ENCODE assay signal across 19 cellular contexts in the genomic region with DNA sequence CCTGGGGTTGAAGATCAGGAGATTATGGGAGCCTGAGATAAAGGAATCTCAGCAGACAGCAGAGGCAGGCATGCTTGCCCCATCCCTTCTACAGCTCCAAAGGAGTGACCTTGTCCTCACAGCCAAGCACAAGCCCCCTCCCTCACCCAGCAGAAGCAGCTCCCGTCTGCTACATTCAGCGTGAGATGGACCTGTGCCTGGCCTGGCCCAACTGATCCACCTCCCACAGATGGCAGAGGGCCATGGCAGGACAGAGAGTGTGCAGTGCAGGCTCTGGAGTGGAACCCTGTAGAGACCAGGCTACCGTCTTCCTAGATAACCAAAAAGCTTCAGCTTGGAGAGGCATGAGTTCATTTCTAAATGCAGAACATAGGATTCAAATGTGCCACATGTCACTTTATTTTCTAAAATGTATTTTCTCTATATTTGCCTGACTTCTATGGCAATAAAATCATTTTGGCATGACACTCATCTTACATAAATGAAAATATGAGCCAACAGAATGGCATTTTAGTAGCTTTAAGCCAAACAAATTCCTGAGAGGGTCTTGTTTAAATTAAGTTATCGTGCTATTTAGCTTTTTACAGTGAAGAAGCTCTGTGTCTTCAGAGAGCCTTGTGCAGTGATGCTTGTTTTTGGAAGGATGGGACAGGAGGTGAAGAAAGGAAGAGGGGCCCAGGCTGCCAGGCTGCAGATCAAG. TPM values are rescaled to one million over a fixed set of nuclear protein-coding genes. Genes with fewer than 3 reads are reported as not detected.
DNase-seq lines count a peak whose midpoint lies in the region; ATAC-seq and TF ChIP-seq lines count a peak whose summit lies in the region.
"Had no signal": no experiment of that assay in that cellular context is flagged by ENCODE, and none has a peak within 500 bp of the region (broad histone marks: within the 10 kb centered on the region; RNA-seq: fewer than 3 reads in every experiment).

No MANE protein-coding gene starts in this region.

- no peak for DNase-seq in heart right ventricle
- no peak for DNase-seq in right cardiac atrium
- DNase-seq in adipocyte (ENCODE audit: low read depth): peak; percentile 73
- DNase-seq in left cardiac atrium: no peak
- peak; percentile 64 to 76 for DNase-seq in thyroid gland
- DNase-seq in KBM-7: no peak
- DNase-seq in activated CD4-positive, alpha-beta T cell treated with anti-CD3 and anti-CD28 coated beads, Interleukin-2, amount 10 ng/mL, durations not matched to agents 24 days and 14 days: no peak
- no peak for DNase-seq in GM13977 (ENCODE audit: low spot score)
- DNase-seq: COR-L47, NCI-H1105, NCI-H187, NCI-H2171, NCI-H510A, SHP77 treated with DMSO at 0.1 percent for 48 hours had no signal

- H3K4me3 ChIP-seq in heart right ventricle: no peak overlapping the region
- H3K4me3 ChIP-seq in right cardiac atrium (ENCODE audit: low read length): no peak overlapping the region
- H3K4me3 ChIP-seq in adipocyte (ENCODE audit: low read length): no peak overlapping the region
- H3K4me3 ChIP-seq in thyroid gland (replicated peaks in 1 of 3): no peak overlapping the region
- H3K4me3 ChIP-seq: GM12878, HAP-1, K562 had no signal

- H3K27ac Mint-ChIP-seq in activated CD4-positive, alpha-beta T cell treated with anti-CD3 and anti-CD28 coated beads, Interleukin-2, amount 10 ng/mL, durations not matched to agents 24 days and 14 days: no peak overlapping the region

- H3K4me1 Mint-ChIP-seq in activated CD4-positive, alpha-beta T cell treated with anti-CD3 and anti-CD28 coated beads, Interleukin-2, amount 10 ng/mL, durations not matched to agents 24 days and 14 days: peaks cover 2% of the 10 kb centered on the region

- H3K4me3 Mint-ChIP-seq in activated CD4-positive, alpha-beta T cell treated with anti-CD3 and anti-CD28 coated beads, Interleukin-2, amount 10 ng/mL, durations not matched to agents 24 days and 14 days: no peak overlapping the region

- in situ Hi-C loops in KBM-7 (cut with MboI; ENCODE audit: low pct_unique_long_range_greater_than_20kb, low sequenced_read_pairs): no loop called here
- in situ Hi-C loops in GM13977 (cut with MboI; ENCODE audit: low pct_unique_long_range_greater_than_20kb, low sequenced_read_pairs, unreplicated experiment): no loop called here

- H3K36me3 Mint-ChIP-seq in activated CD4-positive, alpha-beta T cell treated with anti-CD3 and anti-CD28 coated beads, Interleukin-2, amount 10 ng/mL, durations not matched to agents 24 days and 14 days (ENCODE audit: low read depth): no peaks in the 10 kb centered on the region

- no peak overlapping the region for H3K9ac ChIP-seq in adipocyte (ENCODE audit: low read length)

- intact Hi-C loops in heart right ventricle (cut with DNase I) (loop anchor here in 7 of 10 donors (5.0 to 10.0 kb wide), 5 partner anchors 172 to 404 kb away; a partner anchor contains a TSS), right cardiac atrium (cut with DNase I) (loop anchor here (5.0 to 10.0 kb wide), 5 partner anchors 172 to 244 kb away; no protein-coding TSS in a partner anchor), left cardiac atrium (cut with DNase I) (loop anchor here in 1 of 2 donors (5.0 kb wide), 1 partner anchor 242 kb away; no protein-coding TSS in a partner anchor), thyroid gland (cut with DNase I) (loop anchor here (10.0 kb wide), 2 partner anchors 174 to 244 kb away; no protein-coding TSS in a partner anchor)
- intact Hi-C loops in activated CD4-positive, alpha-beta T cell treated with anti-CD3 and anti-CD28 coated beads, Interleukin-2, amount 10 ng/mL, durations not matched to agents 24 days and 14 days (cut with micrococcal nuclease): loop anchor here (1.0 to 10.0 kb wide), 2 partner anchors 34 to 404 kb away; no protein-coding TSS in a partner anchor

- H3K9me3 Mint-ChIP-seq in activated CD4-positive, alpha-beta T cell treated with anti-CD3 and anti-CD28 coated beads, Interleukin-2, amount 10 ng/mL, durations not matched to agents 24 days and 14 days: no peaks in the 10 kb centered on the region

- peaks cover 0 to 4% (median 0%) of the 10 kb centered on the region in 11 donors for H3K9me3 ChIP-seq in heart right ventricle
- H3K9me3 ChIP-seq in right cardiac atrium (ENCODE audit: control insufficient read depth, low read length): no peaks in the 10 kb centered on the region
- H3K9me3 ChIP-seq in adipocyte (ENCODE audit: control insufficient read depth, low read length): no peaks in the 10 kb centered on the region
- no peaks in the 10 kb centered on the region for H3K9me3 ChIP-seq in thyroid gland
- H3K9me3 ChIP-seq: HAP-1 had no signal

- TF ChIP-seq POLR2A in thyroid gland (IDR thresholded peaks at IDR 0.05): no peak

- ATAC-seq in heart right ventricle: peak in 6 of 8 donors; percentile 27 to 76 (median 56)
- ATAC-seq in right cardiac atrium: no peak
- peak; percentile 45 to 58 for ATAC-seq in left cardiac atrium
- ATAC-seq: GM12878, K562, Panc1 had no signal

- H3K4me1 ChIP-seq in heart right ventricle: peaks cover 0 to 15% (median 4%) of the 10 kb centered on the region in 9 donors
- H3K4me1 ChIP-seq in right cardiac atrium (ENCODE audit: control insufficient read depth, insufficient read depth, low read length): no peaks in the 10 kb centered on the region
- peaks cover 11% of the 10 kb centered on the region for H3K4me1 ChIP-seq in adipocyte (ENCODE audit: control insufficient read depth, insufficient read depth, low read length)
- peaks cover 15 to 17% of the 10 kb centered on the region in 2 donors for H3K4me1 ChIP-seq in thyroid gland
- H3K4me1 ChIP-seq: HAP-1 had no signal

- no peak for TF ChIP-seq CTCF in heart right ventricle (IDR thresholded peaks at IDR 0.05)
- no peak for TF ChIP-seq CTCF in thyroid gland (IDR thresholded peaks at IDR 0.05)
- TF ChIP-seq CTCF in GM13977 (IDR thresholded peaks at IDR 0.05; ENCODE audit: extremely low read depth, insufficient read depth, missing control alignments): no peak

- H3K27me3 ChIP-seq in heart right ventricle (no peaks in the 10 kb centered on the region), right cardiac atrium (ENCODE audit: control insufficient read depth, insufficient read depth) (no peaks in the 10 kb centered on the region), adipocyte (replicated peaks; ENCODE audit: control insufficient read depth, insufficient read depth, low read length) (no peaks in the 10 kb centered on the region), thyroid gland (no peaks in the 10 kb centered on the region)

- no peak overlapping the region for H3K27ac ChIP-seq in heart right ventricle
- no peak overlapping the region for H3K27ac ChIP-seq in right cardiac atrium (ENCODE audit: low read length)
- no peak overlapping the region for H3K27ac ChIP-seq in thyroid gland
- H3K27ac ChIP-seq: C4-2B had no signal

- H3K27me3 Mint-ChIP-seq in activated CD4-positive, alpha-beta T cell treated with anti-CD3 and anti-CD28 coated beads, Interleukin-2, amount 10 ng/mL, durations not matched to agents 24 days and 14 days: peaks cover 38% of the 10 kb centered on the region

- 52 to 59% methylated on average over 4 of the region's 4 CpGs for WGBS in heart right ventricle, 2 donors
- WGBS in right cardiac atrium: 62% methylated on average over 4 of the region's 4 CpGs
- 34 to 53% methylated on average over 3 to 4 of the region's 4 CpGs for WGBS in thyroid gland, 2 donors

- no peaks in the 10 kb centered on the region for H3K36me3 ChIP-seq in heart right ventricle
- H3K36me3 ChIP-seq in adipocyte (ENCODE audit: control insufficient read depth, insufficient read depth, low read length, severe bottlenecking): no peaks in the 10 kb centered on the region
- H3K36me3 ChIP-seq in thyroid gland: no peaks in the 10 kb centered on the region
- H3K36me3 ChIP-seq: HAP-1 had no signal

RNA-seq across cellular contexts. Expression of a gene that starts 43.7 kb away (rescaled TPM):
- total RNA-seq in heart right ventricle (under 1 TPM in 9 of 10 donors, not detected in 1; 0.15 to 0.88 (median 0.40) TPM), right cardiac atrium (1 to 10 TPM in 3 of 4 donors, under 1 TPM in 1; 0.62 to 1.7 (median 1.4) TPM), left cardiac atrium (under 1 TPM; 0.80 to 0.92 TPM), thyroid gland (100 to 1,000 TPM in 2 of 4 donors, 10 to 100 TPM in 2; 71.2 to 136 (median 99.2) TPM)
- polyA plus RNA-seq in heart right ventricle (under 1 TPM; 0.09 to 0.66 TPM), right cardiac atrium (0.52 TPM)
- total RNA-seq in activated CD4-positive, alpha-beta T cell treated with anti-CD3 and anti-CD28 coated beads, Interleukin-2, amount 10 ng/mL, durations not matched to agents 24 days and 14 days: 1.1 and 1.2 TPM in 2 replicates

Comparison
In these comparisons a context has a peak if more than half of its experiments do, and no peak if none do; other contexts are left out.
1. ATAC-seq: peak in heart right ventricle (6 of 8) and left cardiac atrium (2 of 2); none in right cardiac atrium (0 of 2).
2. DNase-seq: peak in adipocyte (single experiment) and thyroid gland (2 of 2); none in heart right ventricle (0 of 2), right cardiac atrium (0 of 3), left cardiac atrium (single experiment), KBM-7 (single experiment), activated CD4-positive, alpha-beta T cell treated with anti-CD3 and anti-CD28 coated beads, Interleukin-2, amount 10 ng/mL, durations not matched to agents 24 days and 14 days (single experiment) and GM13977 (single experiment).
3. RNA of a gene that starts 43.7 kb away (total RNA-seq): 71.2 to 136 TPM in thyroid gland; 0.62 to 1.7 TPM in right cardiac atrium, 1.1 to 1.2 TPM in activated CD4-positive, alpha-beta T cell treated with anti-CD3 and anti-CD28 coated beads, Interleukin-2, amount 10 ng/mL, durations not matched to agents 24 days and 14 days, 0.80 to 0.92 TPM in left cardiac atrium and 0.15 to 0.88 TPM in heart right ventricle; every median in the first group is over 10 times any median in the second.